8 cellular contexts compared by ENCODE assay signal in genomic region chr18:63848159-63848558, GRCh38. TPM values are rescaled to one million over a fixed set of nuclear protein-coding genes. Genes with fewer than 3 reads are reported as not detected.
DNase-seq lines count a peak whose midpoint lies in the region; ATAC-seq and TF ChIP-seq lines count a peak whose summit lies in the region.

No MANE protein-coding gene starts in this region.

- no peak overlapping the region for H3K4me2 ChIP-seq in fibroblast of lung (ENCODE audit: extremely low read depth, insufficient read depth, low read length)

- H3K27me3 Mint-ChIP-seq in activated CD4-positive, alpha-beta memory T cell treated with anti-CD3 and anti-CD28 coated beads for 36 hours = peaks cover 11% of the 10 kb centered on the region

- H3K79me2 ChIP-seq in fibroblast of lung (ENCODE audit: control insufficient read depth, insufficient read depth, low read length) = no peaks in the 10 kb centered on the region

- POLR2A ChIA-PET in BJ (lab: Charles Lee) = no interaction called here
- POLR2A ChIA-PET in activated CD4-positive, alpha-beta memory T cell treated with anti-CD3 and anti-CD28 coated beads for 36 hours (lab: Charles Lee) = no interaction called here

- H3K4me3 Mint-ChIP-seq in activated CD4-positive, alpha-beta memory T cell treated with anti-CD3 and anti-CD28 coated beads for 36 hours = no peak overlapping the region

- no peaks in the 10 kb centered on the region for H3K27me3 ChIP-seq in BJ (ENCODE audit: control insufficient read depth, insufficient read depth, low read length)
- no peaks in the 10 kb centered on the region for H3K27me3 ChIP-seq in fibroblast of lung (ENCODE audit: control insufficient read depth, insufficient read depth, low read length)

- CTCF ChIA-PET in BJ (lab: Yijun Ruan, JAX) = interaction anchor here (0.7 to 6.6 kb wide), 15 partner anchors 21 to 716 kb away, joined by 3 to 99 read pairs (median 5); no protein-coding TSS in a partner anchor
- CTCF ChIA-PET in activated CD4-positive, alpha-beta memory T cell treated with anti-CD3 and anti-CD28 coated beads for 36 hours (lab: Charles Lee) = interaction anchor here (3.0 kb wide), 1 partner anchor 330 kb away, joined by 15 read pairs; no protein-coding TSS in a partner anchor

- H3K36me3 ChIP-seq in BJ (ENCODE audit: control insufficient read depth, insufficient read depth, low read length) (no peaks in the 10 kb centered on the region), fibroblast of lung (ENCODE audit: control insufficient read depth, insufficient read depth, low read length) (no peaks in the 10 kb centered on the region)

- H3K27ac ChIP-seq in fibroblast of lung (ENCODE audit: insufficient read depth, low read length) = no peak overlapping the region

- no peaks in the 10 kb centered on the region for H3K36me3 Mint-ChIP-seq in activated CD4-positive, alpha-beta memory T cell treated with anti-CD3 and anti-CD28 coated beads for 36 hours

- no peaks in the 10 kb centered on the region for H3K4me1 ChIP-seq in fibroblast of lung (ENCODE audit: control insufficient read depth, extremely low read depth, insufficient read depth, low read length)

- H3K9me3 ChIP-seq in fibroblast of lung (ENCODE audit: control insufficient read depth, insufficient read depth, low read depth, low read length) = no peaks in the 10 kb centered on the region

- no peaks in the 10 kb centered on the region for H3K4me1 Mint-ChIP-seq in activated CD4-positive, alpha-beta memory T cell treated with anti-CD3 and anti-CD28 coated beads for 36 hours (ENCODE audit: low read depth)

- intact Hi-C loops in activated CD4-positive, alpha-beta memory T cell treated with anti-CD3 and anti-CD28 coated beads for 36 hours (cut with micrococcal nuclease) = loop anchor here (1.0 kb wide), 1 partner anchor 330 kb away; no protein-coding TSS in a partner anchor

- no peak overlapping the region for H3K9ac ChIP-seq in fibroblast of lung (ENCODE audit: insufficient read depth, low read length)

- TF ChIP-seq CTCF in BJ (IDR thresholded peaks at IDR 0.05; ENCODE audit: insufficient read depth, low read depth, low read length) (peak; percentile 73), fibroblast of lung (conservative IDR thresholded peaks at IDR 0.05 in 1 of 2, IDR thresholded peaks at IDR 0.05 in 1 of 2; ENCODE audit: low read depth in 1 of 2, low read length in 2 of 2) (peak; percentile 63 to 70)

- H3K27ac Mint-ChIP-seq in activated CD4-positive, alpha-beta memory T cell treated with anti-CD3 and anti-CD28 coated beads for 36 hours = no peak overlapping the region

- ATAC-seq in GM18870 (IDR thresholded peaks at IDR 0.05; ENCODE audit: unreplicated experiment) = peak; percentile 47

- no peak overlapping the region for H2AFZ ChIP-seq in fibroblast of lung (ENCODE audit: low read length)

- H4K20me1 ChIP-seq in fibroblast of lung (ENCODE audit: control insufficient read depth, extremely low read depth, insufficient read depth, low read length) = no peaks in the 10 kb centered on the region

- DNase-seq in BJ (ENCODE audit: low read depth) (no peak), RKO (ENCODE audit: low spot score) (peak; percentile 70), fibroblast of lung (ENCODE audit: low read depth in 2 of 2) (peak; percentile 58 to 70), retina (peak; percentile 33), OCI-M2 (lab: John Stamatoyannopoulos, UW; ENCODE audit: unreplicated experiment) (no peak)
- peak; percentile 48 for DNase-seq in Jurkat, Clone E6-1 (ENCODE audit: low read depth, low spot score)
- no peak for DNase-seq in activated CD4-positive, alpha-beta memory T cell treated with anti-CD3 and anti-CD28 coated beads for 36 hours

- H3K9me3 Mint-ChIP-seq in activated CD4-positive, alpha-beta memory T cell treated with anti-CD3 and anti-CD28 coated beads for 36 hours = no peaks in the 10 kb centered on the region

- H3K4me3 ChIP-seq in BJ (ENCODE audit: low read depth, low read length) (no peak overlapping the region), fibroblast of lung (replicated peaks in 1 of 4; ENCODE audit: control extremely low read depth in 1 of 4, insufficient read depth in 1 of 4, low read depth in 3 of 4, low read length in 4 of 4) (no peak overlapping the region)
- no peak overlapping the region for H3K4me3 ChIP-seq in Jurkat, Clone E6-1 (ENCODE audit: low read length)

RNA-seq across cellular contexts. Expression of gene SERPINB2, which starts 39.3 kb away (rescaled TPM):
- 15.2 and 22.1 TPM in 2 replicates for polyA plus RNA-seq in BJ (2011; rRNA removed)
- 2.9 and 4.8 TPM in 2 replicates for polyA minus RNA-seq in BJ (2011; rRNA and poly(A)+ RNA removed)
- polyA plus RNA-seq in Jurkat, Clone E6-1 (2012; ENCODE audit: insufficient read depth, insufficient read length) = not detected
- total RNA-seq in fibroblast of lung = 3.9 and 12.1 TPM in 2 replicates
- polyA plus RNA-seq in fibroblast of lung = 25.0 and 131 TPM in 2 replicates
- 10.4 and 57.0 TPM in 2 replicates for polyA plus RNA-seq in fibroblast of lung (2012)
- polyA minus RNA-seq in fibroblast of lung (ENCODE audit: low replicate concordance) = 11.5 and 63.9 TPM in 2 replicates
- not detected for total RNA-seq in activated CD4-positive, alpha-beta memory T cell treated with anti-CD3 and anti-CD28 coated beads for 36 hours

RNA-seq across cellular contexts. Expression of gene SERPINB10, which starts 59.6 kb away (rescaled TPM):
- polyA plus RNA-seq in BJ (2011; rRNA removed) (0.38 and 0.85 TPM in 2 replicates), fibroblast of lung (0.05 and 0.08 TPM in 2 replicates)
- polyA minus RNA-seq in BJ (2011; rRNA and poly(A)+ RNA removed) = 0.10 TPM in 1 of 2 replicates, not detected in the other
- not detected for polyA plus RNA-seq in Jurkat, Clone E6-1 (2012; ENCODE audit: insufficient read depth, insufficient read length)
- total RNA-seq in fibroblast of lung = not detected in 2 replicates
- not detected in 2 replicates for polyA plus RNA-seq in fibroblast of lung (2012)
- not detected in 2 replicates for polyA minus RNA-seq in fibroblast of lung (ENCODE audit: low replicate concordance)
- not detected for total RNA-seq in activated CD4-positive, alpha-beta memory T cell treated with anti-CD3 and anti-CD28 coated beads for 36 hours

Comparison
In these comparisons a context has a peak if more than half of its experiments do, and no peak if none do; other contexts are left out.
1. DNase-seq: peak in Jurkat, Clone E6-1 (single experiment), RKO (single experiment), fibroblast of lung (2 of 2) and retina (single experiment); none in BJ (single experiment), activated CD4-positive, alpha-beta memory T cell treated with anti-CD3 and anti-CD28 coated beads for 36 hours (single experiment) and OCI-M2 (single experiment).